ENCODE assay signal across 10 cellular contexts in genomic region chr18:57698571-57699276, GRCh38.
DNase-seq lines count a peak whose midpoint lies in the region; ATAC-seq, FAIRE-seq and TF ChIP-seq lines count a peak whose summit lies in the region.
"Had no signal": no experiment of that assay in that cellular context is flagged by ENCODE, and none has a peak within 500 bp of the region (broad histone marks: within the 10 kb centered on the region; RNA-seq: fewer than 3 reads in every experiment).

No MANE protein-coding gene starts in this region.

- H3K4me3 Mint-ChIP-seq in endodermal cell: no peak overlapping the region
- peak overlapping the region; percentile 7 to 31 (median 26) for H3K4me3 Mint-ChIP-seq in nephron

- H3K4me1 Mint-ChIP-seq in endodermal cell (peaks cover 28% of the 10 kb centered on the region), nephron (peaks cover 17% of the 10 kb centered on the region)

- DNase-seq in A549 (ENCODE audit: low read depth in 1 of 2, low spot score in 1 of 2) (no peak), NCI-H1417 treated with DMSO at 0.1 percent for 48 hours (lab: John Stamatoyannopoulos, UW) (peak; percentile 17), endodermal cell (no peak), H7 (no peak)
- DNase-seq: C1 segment of cervical spinal cord, OCI-M1 had no signal

- H3K27me3 Mint-ChIP-seq in endodermal cell (ENCODE audit: insufficient read depth): no peaks in the 10 kb centered on the region
- peaks cover 4% of the 10 kb centered on the region for H3K27me3 Mint-ChIP-seq in nephron (ENCODE audit: low read depth)

- POLR2A ChIA-PET in A549 (lab: Yijun Ruan, JAX): no interaction called here

- H3K9me3 ChIP-seq in A549 (no peaks in the 10 kb centered on the region), endodermal cell (ENCODE audit: control insufficient read depth, low read length) (no peaks in the 10 kb centered on the region)

- no peak for FAIRE-seq in A549 (lab: Jason Lieb, UNC)

- CTCF ChIA-PET in A549 (lab: Yijun Ruan, JAX): no interaction called here

- no peak for TF ChIP-seq RAD21 in A549 (conservative IDR thresholded peaks at IDR 0.05 in 1 of 2, IDR thresholded peaks at IDR 0.05 in 1 of 2)

- H3K36me3 ChIP-seq in endodermal cell (ENCODE audit: control insufficient read depth, insufficient read depth, low read length) (no peaks in the 10 kb centered on the region), H7 (replicated peaks; ENCODE audit: control insufficient read depth, insufficient read depth, low read length) (no peaks in the 10 kb centered on the region)

- TF ChIP-seq POLR2A in A549 (IDR thresholded peaks at IDR 0.05; ENCODE audit: low read length): no peak

- TF ChIP-seq EP300 in A549 (IDR thresholded peaks at IDR 0.05): no peak

- 76% methylated on average over 7 of the region's 7 CpGs for WGBS in A549 (ENCODE audit: missing lambda C conversion rate)
- WGBS in endodermal cell (ENCODE audit: insufficient coverage in 1 of 2, insufficient read length in 1 of 2), 2 experiments: 69 to 84% methylated on average over 4 to 6 of the region's 7 CpGs

- H3K27me3 ChIP-seq in endodermal cell (ENCODE audit: control insufficient read depth, insufficient read depth, low read length, poor library complexity, severe bottlenecking): no peaks in the 10 kb centered on the region
- H3K27me3 ChIP-seq in H7 (ENCODE audit: control insufficient read depth, insufficient read depth, low read length): no peaks in the 10 kb centered on the region

- no peak overlapping the region for H3K4me3 ChIP-seq in A549
- no peak overlapping the region for H3K4me3 ChIP-seq in endodermal cell (ENCODE audit: low read length)
- no peak overlapping the region for H3K4me3 ChIP-seq in H7 (ENCODE audit: insufficient read depth, low read depth, low read length)

- peaks cover 26% of the 10 kb centered on the region for H3K36me3 Mint-ChIP-seq in endodermal cell (ENCODE audit: low read depth)
- peaks cover 7% of the 10 kb centered on the region for H3K36me3 Mint-ChIP-seq in nephron (ENCODE audit: low read depth)

- TF ChIP-seq CTCF in A549 (IDR thresholded peaks at IDR 0.05) (no peak), endodermal cell (conservative IDR thresholded peaks at IDR 0.05) (no peak), nephron (IDR thresholded peaks at IDR 0.05; ENCODE audit: unreplicated experiment in 3 of 3) (no peak)

- H3K27ac ChIP-seq in A549 (0 out of 6 replicates have a peak overlapping the region, but pooled peaks of 1 of the 2 experiments have one; percentile 21), endodermal cell (ENCODE audit: low read depth, low read length) (no peak overlapping the region)

- H3K9me3 Mint-ChIP-seq in endodermal cell: no peaks in the 10 kb centered on the region
- H3K9me3 Mint-ChIP-seq in nephron: no peaks in the 10 kb centered on the region

- H3K4me1 ChIP-seq in A549 (peaks cover 18% of the 10 kb centered on the region), endodermal cell (ENCODE audit: control insufficient read depth, insufficient read depth, low read length) (peaks cover 5% of the 10 kb centered on the region)

- peak overlapping the region; percentile 46 for H3K4me2 ChIP-seq in A549

- ATAC-seq in A549 (no peak), HG03196 (IDR thresholded peaks at IDR 0.05; ENCODE audit: unreplicated experiment) (no peak), GM18519 (IDR thresholded peaks at IDR 0.05; ENCODE audit: low FRiP score, unreplicated experiment) (no peak), HG03457 (IDR thresholded peaks at IDR 0.05; ENCODE audit: unreplicated experiment) (no peak)

- H3K27ac Mint-ChIP-seq in endodermal cell (peak overlapping the region; percentile 87), nephron (peak overlapping the region; percentile 80 to 96 (median 93))

- H3K9ac ChIP-seq in endodermal cell (ENCODE audit: extremely low read depth, low read length, poor library complexity, severe bottlenecking): no peak overlapping the region

TF ChIP-seq in A549, 52 proteins besides CTCF, POLR2A, EP300 and RAD21:
- TF ChIP-seq CHD2 (IDR thresholded peaks at IDR 0.05; ENCODE audit: low read length, partially characterized antibody) (no peak), SMC3 (IDR thresholded peaks at IDR 0.05) (no peak), KDM1A (IDR thresholded peaks at IDR 0.05; ENCODE audit: low read depth) (no peak), POLR2AphosphoS2 (conservative IDR thresholded peaks at IDR 0.05; ENCODE audit: low read length) (no peak), HOXA7 (CRISPR knock-in tag; IDR thresholded peaks at IDR 0.05) (no peak), HOXB5 (CRISPR knock-in tag; IDR thresholded peaks at IDR 0.05) (no peak), CBX8 (IDR thresholded peaks at IDR 0.05) (no peak)
